ENCODE assay signal across 16 cellular contexts in the genomic region with DNA sequence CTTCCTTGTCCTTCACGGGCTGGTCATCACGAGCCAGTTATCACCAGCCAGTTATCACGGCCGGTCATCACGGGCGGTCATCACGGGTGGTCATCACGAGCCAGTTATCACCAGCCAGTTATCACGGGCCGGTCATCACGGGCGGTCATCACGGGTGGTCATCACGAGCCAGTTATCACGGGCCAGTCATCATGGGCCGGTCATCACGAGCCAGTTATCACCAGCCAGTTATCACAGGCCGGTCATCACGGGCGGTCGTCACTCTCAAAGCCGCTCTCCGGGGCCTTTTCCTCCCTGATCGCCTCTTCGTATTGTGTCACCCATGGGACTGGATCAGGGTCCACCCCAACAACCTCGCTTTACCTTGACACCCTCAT. TPM values are rescaled to one million over a fixed set of nuclear protein-coding genes. Genes with fewer than 3 reads are reported as not detected.
A peak's percentile ranks its signal among the peaks of the same experiment; 100 is the strongest.
DNase-seq lines count a peak whose midpoint lies in the region; ATAC-seq lines count a peak whose summit lies in the region.
"Had no signal": no experiment of that assay in that cellular context is flagged by ENCODE, and none has a peak within 500 bp of the region (broad histone marks: within the 10 kb centered on the region; RNA-seq: fewer than 3 reads in every experiment).

No MANE protein-coding gene starts in this region.

- CTCF ChIA-PET in T-cell (lab: Charles Lee) = no interaction called here

- no peaks in the 10 kb centered on the region for H3K27me3 Mint-ChIP-seq in activated T-cell treated with anti-CD3 and anti-CD28 coated beads, Interleukin-2, amount 50 U/mL, for 72 hours (ENCODE audit: low read depth)
- H3K27me3 Mint-ChIP-seq in T-cell = no peaks in the 10 kb centered on the region
- H3K27me3 Mint-ChIP-seq in dendritic cell treated with granulocyte-macrophage colony-stimulating factor and Interleukin-4, amounts not matched to agents 40 ng/mL and 50 ng/mL, for 4 days = peaks cover 50% of the 10 kb centered on the region
- peaks cover 0 to 12% of the 10 kb centered on the region in 2 donors for H3K27me3 Mint-ChIP-seq in stimulated activated naive B cell treated with anti-CD40 and anti-IgM and Interleukin-4, amounts not matched to agents 10 μg/mL and 1 μg/mL and 100 μg/mL, for 72 hours

- H3K36me3 Mint-ChIP-seq in activated T-cell treated with anti-CD3 and anti-CD28 coated beads, Interleukin-2, amount 50 U/mL, for 72 hours (ENCODE audit: insufficient read depth in 2 of 2) = peaks cover 0 to 4% of the 10 kb centered on the region in 2 donors
- H3K36me3 Mint-ChIP-seq in T-cell = no peaks in the 10 kb centered on the region
- H3K36me3 Mint-ChIP-seq in dendritic cell treated with granulocyte-macrophage colony-stimulating factor and Interleukin-4, amounts not matched to agents 40 ng/mL and 50 ng/mL, for 4 days (ENCODE audit: low read depth) = no peaks in the 10 kb centered on the region
- H3K36me3 Mint-ChIP-seq in stimulated activated naive B cell treated with anti-CD40 and anti-IgM and Interleukin-4, amounts not matched to agents 10 μg/mL and 1 μg/mL and 100 μg/mL, for 72 hours = peaks cover 4 to 5% of the 10 kb centered on the region in 2 donors

- intact Hi-C loops in dendritic cell treated with granulocyte-macrophage colony-stimulating factor and Interleukin-4, amounts not matched to agents 40 ng/mL and 50 ng/mL, for 4 days (cut with micrococcal nuclease) = no loop called here

- H3K27ac ChIP-seq in caudate nucleus (ENCODE audit: low read depth, low read length) = no peak overlapping the region
- H3K27ac ChIP-seq: KMS-11, VCaP had no signal

- DNase-seq in activated T-cell treated with anti-CD3 and anti-CD28 coated beads, Interleukin-2, amount 50 U/mL, for 72 hours = no peak
- no peak for DNase-seq in activated T-cell treated with anti-CD3 and anti-CD28 coated beads, Interleukin-2, amount 50 U/mL, for 1 hour
- DNase-seq in T-cell = no peak
- DNase-seq in stimulated activated naive B cell treated with anti-CD40 and anti-IgM and Interleukin-4, amounts not matched to agents 10 μg/mL and 1 μg/mL and 100 μg/mL, for 72 hours = no peak
- DNase-seq in NCI-H2196 (lab: John Stamatoyannopoulos, UW; ENCODE audit: unreplicated experiment) = no peak
- DNase-seq in NCI-H187 treated with DMSO at 0.1 percent for 48 hours (lab: John Stamatoyannopoulos, UW) = no peak
- DNase-seq in caudate nucleus (lab: John Stamatoyannopoulos, UW) = no peak
- DNase-seq: activated CD8-positive, alpha-beta memory T cell treated with anti-CD3 and anti-CD28 coated beads, Interleukin-2, amount 50 U/mL, for 48 hours; amygdala; NCI-H1105 treated with DMSO at 0.1 percent for 48 hours; NCI-H2171 treated with DMSO at 0.1 percent for 48 hours; stimulated activated CD4-positive, alpha-beta T cell treated with anti-CD3 and anti-CD28 coated beads, Interleukin-12 subunit alpha, Interleukin-12 subunit beta, amount 100 ng/mL, for 4 hours had no signal

- H3K9me3 Mint-ChIP-seq in activated T-cell treated with anti-CD3 and anti-CD28 coated beads, Interleukin-2, amount 50 U/mL, for 72 hours = no peaks in the 10 kb centered on the region
- no peaks in the 10 kb centered on the region for H3K9me3 Mint-ChIP-seq in T-cell
- H3K9me3 Mint-ChIP-seq in dendritic cell treated with granulocyte-macrophage colony-stimulating factor and Interleukin-4, amounts not matched to agents 40 ng/mL and 50 ng/mL, for 4 days = no peaks in the 10 kb centered on the region
- peaks cover 3 to 4% of the 10 kb centered on the region in 2 donors for H3K9me3 Mint-ChIP-seq in stimulated activated naive B cell treated with anti-CD40 and anti-IgM and Interleukin-4, amounts not matched to agents 10 μg/mL and 1 μg/mL and 100 μg/mL, for 72 hours

- peaks cover 24% of the 10 kb centered on the region for H3K4me1 Mint-ChIP-seq in activated T-cell treated with anti-CD3 and anti-CD28 coated beads, Interleukin-2, amount 50 U/mL, for 72 hours (ENCODE audit: low read depth)
- H3K4me1 Mint-ChIP-seq in T-cell = peaks cover 33 to 43% (median 36%) of the 10 kb centered on the region in 3 donors
- peaks cover 59% of the 10 kb centered on the region for H3K4me1 Mint-ChIP-seq in dendritic cell treated with granulocyte-macrophage colony-stimulating factor and Interleukin-4, amounts not matched to agents 40 ng/mL and 50 ng/mL, for 4 days (ENCODE audit: low read depth)
- H3K4me1 Mint-ChIP-seq in stimulated activated naive B cell treated with anti-CD40 and anti-IgM and Interleukin-4, amounts not matched to agents 10 μg/mL and 1 μg/mL and 100 μg/mL, for 72 hours = peaks cover 26 to 66% of the 10 kb centered on the region in 2 donors

- ATAC-seq in activated T-cell treated with anti-CD3 and anti-CD28 coated beads, Interleukin-2, amount 50 U/mL, for 72 hours (replicated peaks in 1 of 2) = no peak
- ATAC-seq in T-cell (replicated peaks in 1 of 4) = no peak
- ATAC-seq in stimulated activated naive B cell treated with anti-CD40 and anti-IgM and Interleukin-4, amounts not matched to agents 10 μg/mL and 1 μg/mL and 100 μg/mL, for 72 hours (replicated peaks) = no peak
- ATAC-seq: gastroesophageal sphincter had no signal

- H3K27ac Mint-ChIP-seq in activated T-cell treated with anti-CD3 and anti-CD28 coated beads, Interleukin-2, amount 50 U/mL, for 72 hours = peak overlapping the region; percentile 66
- peak overlapping the region; percentile 58 to 63 for H3K27ac Mint-ChIP-seq in T-cell
- H3K27ac Mint-ChIP-seq in dendritic cell treated with granulocyte-macrophage colony-stimulating factor and Interleukin-4, amounts not matched to agents 40 ng/mL and 50 ng/mL, for 4 days = peak overlapping the region; percentile 79
- peak overlapping the region; percentile 75 for H3K27ac Mint-ChIP-seq in stimulated activated naive B cell treated with anti-CD40 and anti-IgM and Interleukin-4, amounts not matched to agents 10 μg/mL and 1 μg/mL and 100 μg/mL, for 72 hours

- POLR2A ChIA-PET in T-cell (lab: Charles Lee) = no interaction called here

- H3K4me3 Mint-ChIP-seq in activated T-cell treated with anti-CD3 and anti-CD28 coated beads, Interleukin-2, amount 50 U/mL, for 72 hours = peak overlapping the region in 1 of 2 donors; percentile 23
- H3K4me3 Mint-ChIP-seq in T-cell = peak overlapping the region; percentile 21 to 66 (median 43)
- peak overlapping the region; percentile 71 for H3K4me3 Mint-ChIP-seq in dendritic cell treated with granulocyte-macrophage colony-stimulating factor and Interleukin-4, amounts not matched to agents 40 ng/mL and 50 ng/mL, for 4 days
- peak overlapping the region; percentile 67 to 73 for H3K4me3 Mint-ChIP-seq in stimulated activated naive B cell treated with anti-CD40 and anti-IgM and Interleukin-4, amounts not matched to agents 10 μg/mL and 1 μg/mL and 100 μg/mL, for 72 hours

RNA-seq across cellular contexts. Expression of gene FBRSL1, which starts 13.9 kb away (rescaled TPM):
- 10 to 100 TPM; 37.0 to 42.7 TPM for total RNA-seq in activated T-cell treated with anti-CD3 and anti-CD28 coated beads, Interleukin-2, amount 50 U/mL, for 72 hours
- 100 to 1,000 TPM in 2 of 5 donors, 10 to 100 TPM in 3; 82.1 to 114 (median 99.3) TPM for total RNA-seq in T-cell
